Comparison of ENCODE assay signal across 8 cellular contexts in the genomic region with DNA sequence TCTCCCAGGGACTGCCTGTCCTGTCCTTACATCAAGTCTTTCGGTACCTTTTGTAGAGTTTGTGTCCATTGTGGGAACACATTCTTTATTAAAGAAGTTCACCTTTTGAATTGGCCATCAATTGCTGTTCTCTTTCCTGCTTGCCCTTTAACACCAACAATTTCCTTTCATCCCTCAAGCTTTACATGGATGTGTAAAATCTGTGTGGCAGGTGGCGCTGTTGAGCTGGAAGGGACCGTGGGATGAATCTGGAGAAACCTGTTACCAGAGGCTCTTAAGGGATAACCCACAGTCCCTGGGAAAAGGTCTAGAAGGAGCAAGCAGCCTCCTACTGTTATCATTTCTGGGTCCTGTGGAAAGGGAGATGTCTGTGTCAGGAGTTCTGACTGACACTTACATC. TPM values are rescaled to one million over a fixed set of nuclear protein-coding genes. Genes with fewer than 3 reads are reported as not detected.
A peak's percentile ranks its signal among the peaks of the same experiment; 100 is the strongest.
DNase-seq lines count a peak whose midpoint lies in the region; ATAC-seq, FAIRE-seq and TF ChIP-seq lines count a peak whose summit lies in the region.

No MANE protein-coding gene starts in this region.

- FAIRE-seq in GM12891 (lab: Jason Lieb, UNC): peak; percentile 89

- no peaks in the 10 kb centered on the region for H3K27me3 Mint-ChIP-seq in glutamatergic neuron (ENCODE audit: unreplicated experiment)

- no peak overlapping the region for H3K27ac Mint-ChIP-seq in activated naive CD4-positive, alpha-beta T cell treated with anti-CD3 and anti-CD28 coated beads, Interleukin-2, amount 50 U/mL, for 72 hours
- no peak overlapping the region for H3K27ac Mint-ChIP-seq in glutamatergic neuron (ENCODE audit: unreplicated experiment)

- intact Hi-C loops in posterior cingulate gyrus (cut with DNase I): loop anchor here (2.0 to 10.0 kb wide), 2 partner anchors 84 to 316 kb away; no protein-coding TSS in a partner anchor

- no peaks in the 10 kb centered on the region for H3K4me1 Mint-ChIP-seq in glutamatergic neuron (ENCODE audit: low read depth, unreplicated experiment)

- TF ChIP-seq CTCF in glutamatergic neuron (IDR thresholded peaks at IDR 0.05; ENCODE audit: partially characterized antibody, unreplicated experiment): peak; percentile 74

- H3K9me3 Mint-ChIP-seq in activated naive CD4-positive, alpha-beta T cell treated with anti-CD3 and anti-CD28 coated beads, Interleukin-2, amount 50 U/mL, for 72 hours: no peaks in the 10 kb centered on the region
- no peaks in the 10 kb centered on the region for H3K9me3 Mint-ChIP-seq in glutamatergic neuron (ENCODE audit: unreplicated experiment)

- no peak overlapping the region for H3K4me3 Mint-ChIP-seq in glutamatergic neuron (ENCODE audit: unreplicated experiment)

- peak; percentile 76 to 84 for ATAC-seq in activated naive CD4-positive, alpha-beta T cell treated with anti-CD3 and anti-CD28 coated beads, Interleukin-2, amount 50 U/mL, for 72 hours
- ATAC-seq in GM21576 (IDR thresholded peaks at IDR 0.05; ENCODE audit: unreplicated experiment) (no peak), HG03457 (IDR thresholded peaks at IDR 0.05; ENCODE audit: unreplicated experiment) (no peak)

- no peaks in the 10 kb centered on the region for H3K36me3 Mint-ChIP-seq in activated naive CD4-positive, alpha-beta T cell treated with anti-CD3 and anti-CD28 coated beads, Interleukin-2, amount 50 U/mL, for 72 hours
- no peaks in the 10 kb centered on the region for H3K36me3 Mint-ChIP-seq in glutamatergic neuron (ENCODE audit: unreplicated experiment)

- DNase-seq in GM12891 (ENCODE audit: insufficient read length, low spot score): peak; percentile 20
- DNase-seq in NCI-H1092 (lab: John Stamatoyannopoulos, UW): peak; percentile 46
- peak; percentile 60 for DNase-seq in SKM-1 (lab: John Stamatoyannopoulos, UW; ENCODE audit: unreplicated experiment)
- peak; percentile 59 to 80 for DNase-seq in activated naive CD4-positive, alpha-beta T cell treated with anti-CD3 and anti-CD28 coated beads, Interleukin-2, amount 50 U/mL, for 72 hours (ENCODE audit: low spot score in 2 of 2)
- DNase-seq in glutamatergic neuron: peak; percentile 93
- DNase-seq in posterior cingulate gyrus: peak; percentile 50 to 95 (median 82)

- TF ChIP-seq POLR2A in GM12891 (IDR thresholded peaks at IDR 0.05; ENCODE audit: low read depth, low read length): no peak

TF ChIP-seq in GM12891, 5 proteins besides CTCF, POLR2A, EP300 and RAD21:
- TF ChIP-seq POU2F2 (IDR thresholded peaks at IDR 0.05; ENCODE audit: low read depth, low read length) (no peak), TAF1 (IDR thresholded peaks at IDR 0.05; ENCODE audit: low read depth, low read length) (no peak)

RNA-seq across cellular contexts. Expression of a gene that starts 7.9 kb away (rescaled TPM):
- polyA plus RNA-seq in GM12891 (2012; ENCODE audit: low read depth, missing spikeins): 14.6 TPM
- total RNA-seq in activated naive CD4-positive, alpha-beta T cell treated with anti-CD3 and anti-CD28 coated beads, Interleukin-2, amount 50 U/mL, for 72 hours: 10 to 100 TPM; 13.5 to 27.9 TPM
- total RNA-seq in glutamatergic neuron (ENCODE audit: unreplicated experiment): 27.0 TPM

RNA-seq across cellular contexts. Expression of a gene that starts 30.0 kb away (rescaled TPM):
- not detected for polyA plus RNA-seq in GM12891 (2012; ENCODE audit: low read depth, missing spikeins)
- not detected for total RNA-seq in activated naive CD4-positive, alpha-beta T cell treated with anti-CD3 and anti-CD28 coated beads, Interleukin-2, amount 50 U/mL, for 72 hours
- total RNA-seq in glutamatergic neuron (ENCODE audit: unreplicated experiment): not detected

Comparison
In these comparisons a context has a peak if more than half of its experiments do, and no peak if none do; other contexts are left out.
1. DNase-seq: peak in every context shown above with its lines; median percentile 93 in glutamatergic neuron; 82 in posterior cingulate gyrus; 70 in activated naive CD4-positive, alpha-beta T cell treated with anti-CD3 and anti-CD28 coated beads, Interleukin-2, amount 50 U/mL, for 72 hours; 60 in SKM-1; 46 in NCI-H1092; 20 in GM12891.
2. ATAC-seq: peak in activated naive CD4-positive, alpha-beta T cell treated with anti-CD3 and anti-CD28 coated beads, Interleukin-2, amount 50 U/mL, for 72 hours (2 of 2); none in GM21576 (single experiment) and HG03457 (single experiment).